In the genomic region with DNA sequence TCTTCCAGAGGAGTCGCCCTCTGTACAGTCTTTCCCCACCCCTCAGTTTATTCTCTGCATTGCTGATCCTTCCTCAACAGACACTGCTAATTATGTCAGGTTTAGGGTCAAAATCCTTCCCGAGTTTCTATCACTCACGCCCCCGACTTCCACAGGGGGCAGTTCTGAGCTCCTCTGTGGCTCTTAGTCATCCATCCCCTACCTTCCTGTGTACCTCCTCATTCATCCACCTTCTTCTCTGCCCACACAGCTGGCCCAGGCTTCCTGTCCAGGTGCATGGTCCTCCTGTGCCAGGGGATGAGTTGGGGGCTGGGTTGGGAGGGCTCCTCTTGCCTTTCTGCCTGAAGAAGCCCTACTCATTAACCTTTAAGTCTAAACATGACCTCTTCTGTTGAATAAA, we compare ENCODE assay signal across 11 cellular contexts.
DNase-seq lines count a peak whose midpoint lies in the region; ATAC-seq, FAIRE-seq and TF ChIP-seq lines count a peak whose summit lies in the region.
"Had no signal": no experiment of that assay in that cellular context is flagged by ENCODE, and none has a peak within 500 bp of the region (broad histone marks: within the 10 kb centered on the region; RNA-seq: fewer than 3 reads in every experiment).

No MANE protein-coding gene starts in this region.

- no peak for TF ChIP-seq RAD21 in GM12878 (IDR thresholded peaks at IDR 0.05; ENCODE audit: insufficient read depth, low read depth, low read length)

- peaks cover 82% of the 10 kb centered on the region for H3K4me1 Mint-ChIP-seq in activated CD4-positive, alpha-beta T cell treated with anti-CD3 and anti-CD28 coated beads, Interleukin-2, amount 10 ng/mL, durations not matched to agents 24 days and 14 days
- peaks cover 79% of the 10 kb centered on the region for H3K4me1 Mint-ChIP-seq in stimulated activated effector memory CD8-positive, alpha-beta T cell treated with anti-CD3 and anti-CD28 coated beads, Interleukin-12 subunit alpha, Interleukin-12 subunit beta, amount 100 ng/mL, for 72 hours

- H3K9me3 Mint-ChIP-seq in activated CD4-positive, alpha-beta T cell treated with anti-CD3 and anti-CD28 coated beads, Interleukin-2, amount 10 ng/mL, durations not matched to agents 24 days and 14 days = no peaks in the 10 kb centered on the region
- no peaks in the 10 kb centered on the region for H3K9me3 Mint-ChIP-seq in stimulated activated effector memory CD8-positive, alpha-beta T cell treated with anti-CD3 and anti-CD28 coated beads, Interleukin-12 subunit alpha, Interleukin-12 subunit beta, amount 100 ng/mL, for 72 hours

- H3K27me3 Mint-ChIP-seq in activated CD4-positive, alpha-beta T cell treated with anti-CD3 and anti-CD28 coated beads, Interleukin-2, amount 10 ng/mL, durations not matched to agents 24 days and 14 days = no peaks in the 10 kb centered on the region

- H3K4me3 Mint-ChIP-seq in activated CD4-positive, alpha-beta T cell treated with anti-CD3 and anti-CD28 coated beads, Interleukin-2, amount 10 ng/mL, durations not matched to agents 24 days and 14 days = peak overlapping the region; percentile 72
- peak overlapping the region; percentile 79 for H3K4me3 Mint-ChIP-seq in stimulated activated effector memory CD8-positive, alpha-beta T cell treated with anti-CD3 and anti-CD28 coated beads, Interleukin-12 subunit alpha, Interleukin-12 subunit beta, amount 100 ng/mL, for 72 hours

- peaks cover 38% of the 10 kb centered on the region for H3K4me1 ChIP-seq in GM12878 (ENCODE audit: control insufficient read depth, insufficient read depth, low read length)
- H3K4me1 ChIP-seq in smooth muscle cell (ENCODE audit: low read depth) = no peaks in the 10 kb centered on the region

- 31% methylated on average over 4 of the region's 4 CpGs for WGBS in GM12878 (ENCODE audit: insufficient coverage, insufficient replicate concordance, low lambda C conversion rate, missing lambda C conversion rate)
- 76% methylated on average over 4 of the region's 4 CpGs for WGBS in smooth muscle cell (ENCODE audit: low lambda C conversion rate)

- RAD21 ChIA-PET in GM12878 (lab: Charles Lee; ENCODE audit: unreplicated experiment) = no interaction called here

- no peak overlapping the region for H3K4me2 ChIP-seq in GM12878 (ENCODE audit: control insufficient read depth, insufficient read depth)
- no peak overlapping the region for H3K4me2 ChIP-seq in smooth muscle cell

- H2AFZ ChIP-seq in GM12878 (ENCODE audit: control insufficient read depth, low read depth, low read length) (no peak overlapping the region), smooth muscle cell (ENCODE audit: low read depth) (no peak overlapping the region)

- H3K36me3 ChIP-seq in GM12878 (ENCODE audit: control insufficient read depth in 2 of 2, insufficient read depth in 2 of 2, low read length in 1 of 2) (no peaks in the 10 kb centered on the region), smooth muscle cell (ENCODE audit: low read depth) (no peaks in the 10 kb centered on the region)

- peaks cover 5% of the 10 kb centered on the region for H3F3A ChIP-seq in smooth muscle cell (ENCODE audit: low read depth)

- H3K9me3 ChIP-seq in GM12878 (replicated peaks; ENCODE audit: control insufficient read depth, insufficient read depth, low read length) = no peaks in the 10 kb centered on the region; the same call in 2 of the 3 replicates
- no peaks in the 10 kb centered on the region for H3K9me3 ChIP-seq in smooth muscle cell (replicated peaks; ENCODE audit: low read depth)

- no peak for TF ChIP-seq POLR2A in GM12878 (IDR thresholded peaks at IDR 0.05; ENCODE audit: low read depth, low read length)

- intact Hi-C loops in activated CD4-positive, alpha-beta T cell treated with anti-CD3 and anti-CD28 coated beads, Interleukin-2, amount 10 ng/mL, durations not matched to agents 24 days and 14 days (cut with micrococcal nuclease) = loop anchor here (2.0 to 5.0 kb wide), 2 partner anchors 75 to 302 kb away; no protein-coding TSS in a partner anchor
- intact Hi-C loops in GM12878 (cut with micrococcal nuclease; ENCODE audit: unreplicated experiment) = loop anchor here (5.0 kb wide), 2 partner anchors 98 to 153 kb away; no protein-coding TSS in a partner anchor

- no peaks in the 10 kb centered on the region for H3K27me3 ChIP-seq in GM12878 (replicated peaks in 1 of 2; ENCODE audit: control insufficient read depth in 2 of 2, insufficient read depth in 2 of 2, low read length in 1 of 2)
- H3K27me3 ChIP-seq in smooth muscle cell (ENCODE audit: low read depth) = no peaks in the 10 kb centered on the region

- CTCF ChIA-PET in GM12878 (lab: Yijun Ruan, JAX) = no interaction called here

- no peak for FAIRE-seq in GM12878 (lab: Jason Lieb, UNC)

- TF ChIP-seq EP300 in GM12878 (IDR thresholded peaks at IDR 0.05; ENCODE audit: borderline replicate concordance in 1 of 2, control insufficient read depth in 1 of 2, low read depth in 2 of 2, low read length in 2 of 2) = no peak

- H3K27ac ChIP-seq in GM12878 (ENCODE audit: control insufficient read depth, insufficient read depth) (peak overlapping the region; percentile 77), smooth muscle cell (ENCODE audit: low read depth) (no peak overlapping the region)
- H3K27ac ChIP-seq: C4-2B had no signal

- in situ Hi-C loops in GM12878 (cut with MboI) = no loop called here

- H3K79me2 ChIP-seq in GM12878 (ENCODE audit: control insufficient read depth, insufficient read depth, low read length) = no peaks in the 10 kb centered on the region
- no peaks in the 10 kb centered on the region for H3K79me2 ChIP-seq in smooth muscle cell (ENCODE audit: low read depth)

- TF ChIP-seq CTCF in GM12878 (IDR thresholded peaks at IDR 0.05 in 2 of 3, conservative IDR thresholded peaks at IDR 0.05 in 1 of 3; ENCODE audit: control insufficient read depth in 2 of 3, extremely low read depth in 1 of 3, insufficient read depth in 1 of 3, low read depth in 3 of 3, low read length in 3 of 3) (peak in 1 of 3 experiments; percentile 13; a peak in 1 of 6 replicates), smooth muscle cell (IDR thresholded peaks at IDR 0.05; ENCODE audit: borderline replicate concordance, insufficient read depth, poor library complexity, severe bottlenecking) (no peak)

- ATAC-seq in GM12878 (no peak), HG03045 (IDR thresholded peaks at IDR 0.05; ENCODE audit: unreplicated experiment) (no peak)
- ATAC-seq in stimulated activated effector memory CD8-positive, alpha-beta T cell treated with anti-CD3 and anti-CD28 coated beads, Interleukin-12 subunit alpha, Interleukin-12 subunit beta, amount 100 ng/mL, for 72 hours = no peak
- ATAC-seq: left colon had no signal

- SMC1A ChIA-PET in GM12878 (lab: Charles Lee; ENCODE audit: uncharacterized antibody, unreplicated experiment) = interaction anchor here (1.2 kb wide), 1 partner anchor 11 kb away, joined by 3 read pairs; no protein-coding TSS in a partner anchor

- H3K9ac ChIP-seq in GM12878 (ENCODE audit: control insufficient read depth, insufficient read depth, low read length) (no peak overlapping the region), smooth muscle cell (ENCODE audit: low read depth) (no peak overlapping the region)

- no peaks in the 10 kb centered on the region for H3K36me3 Mint-ChIP-seq in activated CD4-positive, alpha-beta T cell treated with anti-CD3 and anti-CD28 coated beads, Interleukin-2, amount 10 ng/mL, durations not matched to agents 24 days and 14 days (ENCODE audit: low read depth)
- peaks cover 15% of the 10 kb centered on the region for H3K36me3 Mint-ChIP-seq in stimulated activated effector memory CD8-positive, alpha-beta T cell treated with anti-CD3 and anti-CD28 coated beads, Interleukin-12 subunit alpha, Interleukin-12 subunit beta, amount 100 ng/mL, for 72 hours

- H3K4me3 ChIP-seq in GM12878 (no peak overlapping the region), smooth muscle cell (no peak overlapping the region)

- H3K27ac Mint-ChIP-seq in activated CD4-positive, alpha-beta T cell treated with anti-CD3 and anti-CD28 coated beads, Interleukin-2, amount 10 ng/mL, durations not matched to agents 24 days and 14 days = peak overlapping the region; percentile 99
- H3K27ac Mint-ChIP-seq in stimulated activated effector memory CD8-positive, alpha-beta T cell treated with anti-CD3 and anti-CD28 coated beads, Interleukin-12 subunit alpha, Interleukin-12 subunit beta, amount 100 ng/mL, for 72 hours = peak overlapping the region; percentile 97

- no TSS peak for BruUV-seq in GM12878 (replicated peaks; lab: Mats Ljungman, UMichigan)

- H4K20me1 ChIP-seq in GM12878 (ENCODE audit: control insufficient read depth, insufficient read depth) (no peaks in the 10 kb centered on the region), smooth muscle cell (ENCODE audit: low read depth) (no peaks in the 10 kb centered on the region)

- peak; percentile 76 for DNase-seq in activated CD4-positive, alpha-beta T cell treated with anti-CD3 and anti-CD28 coated beads, Interleukin-2, amount 10 ng/mL, durations not matched to agents 24 days and 14 days
- DNase-seq in activated CD4-positive, alpha-beta T cell treated with anti-CD3 and anti-CD28 coated beads, Interleukin-2, amount 50 U/mL, for 1 hour = no peak
- DNase-seq in NCI-H748 (lab: John Stamatoyannopoulos, UW; ENCODE audit: unreplicated experiment) (peak; percentile 92), GM12878 (ENCODE audit: low read depth, low spot score) (no peak), smooth muscle cell (lab: John Stamatoyannopoulos, UW; ENCODE audit: unreplicated experiment) (no peak), GOT3 (lab: John Stamatoyannopoulos, UW) (no peak)
- no peak for DNase-seq in stimulated activated effector memory CD8-positive, alpha-beta T cell treated with anti-CD3 and anti-CD28 coated beads, Interleukin-12 subunit alpha, Interleukin-12 subunit beta, amount 100 ng/mL, for 72 hours (ENCODE audit: low spot score in 2 of 2)
- DNase-seq: left colon, NCI-H446 had no signal

- POLR2A ChIA-PET in GM12878 (lab: Charles Lee) = interaction anchor here (1.5 kb wide), 1 partner anchor 13 kb away, joined by 4 read pairs; no protein-coding TSS in a partner anchor

TF ChIP-seq in GM12878, 131 proteins besides CTCF, POLR2A, EP300 and RAD21:
- no peak for TF ChIP-seq RB1 (IDR thresholded peaks at IDR 0.05; ENCODE audit: borderline replicate concordance)
- no peak for TF ChIP-seq NRF1 (conservative IDR thresholded peaks at IDR 0.05; ENCODE audit: low read depth, low read length)
- TF ChIP-seq, protein P1, sequence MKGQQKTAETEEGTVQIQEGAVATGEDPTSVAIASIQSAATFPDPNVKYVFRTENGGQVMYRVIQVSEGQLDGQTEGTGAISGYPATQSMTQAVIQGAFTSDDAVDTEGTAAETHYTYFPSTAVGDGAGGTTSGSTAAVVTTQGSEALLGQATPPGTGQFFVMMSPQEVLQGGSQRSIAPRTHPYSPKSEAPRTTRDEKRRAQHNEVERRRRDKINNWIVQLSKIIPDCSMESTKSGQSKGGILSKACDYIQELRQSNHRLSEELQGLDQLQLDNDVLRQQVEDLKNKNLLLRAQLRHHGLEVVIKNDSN (IDR thresholded peaks at IDR 0.05; ENCODE audit: borderline replicate concordance, extremely low read length, insufficient read depth, low read depth, low read length) = no peak

Comparison
In these comparisons a context has a peak if more than half of its experiments do, and no peak if none do; other contexts are left out.
1. DNase-seq: peak in activated CD4-positive, alpha-beta T cell treated with anti-CD3 and anti-CD28 coated beads, Interleukin-2, amount 10 ng/mL, durations not matched to agents 24 days and 14 days (single experiment) and NCI-H748 (single experiment); none in activated CD4-positive, alpha-beta T cell treated with anti-CD3 and anti-CD28 coated beads, Interleukin-2, amount 50 U/mL, for 1 hour (single experiment), GM12878 (single experiment), stimulated activated effector memory CD8-positive, alpha-beta T cell treated with anti-CD3 and anti-CD28 coated beads, Interleukin-12 subunit alpha, Interleukin-12 subunit beta, amount 100 ng/mL, for 72 hours (0 of 2), smooth muscle cell (single experiment) and GOT3 (single experiment).